In genomic region chr6:139124887-139125672, GRCh38 we compare ENCODE assay signal across 9 cellular contexts. TPM values are rescaled to one million over a fixed set of nuclear protein-coding genes. Genes with fewer than 3 reads are reported as not detected.
DNase-seq lines count a peak whose midpoint lies in the region; ATAC-seq and TF ChIP-seq lines count a peak whose summit lies in the region.
"Had no signal": no experiment of that assay in that cellular context is flagged by ENCODE, and none has a peak within 500 bp of the region (broad histone marks: within the 10 kb centered on the region; RNA-seq: fewer than 3 reads in every experiment).

No MANE protein-coding gene starts in this region.

- H3K4me1 ChIP-seq in BLaER1 (peaks cover 22% of the 10 kb centered on the region), NT2/D1 (ENCODE audit: insufficient read depth, insufficient read length) (no peaks in the 10 kb centered on the region)

- peaks cover 11% of the 10 kb centered on the region for H3K9me3 ChIP-seq in BLaER1
- 0 out of 2 replicates have a peak, but pooled peaks cover 1% of the 10 kb centered on the region for H3K9me3 ChIP-seq in NT2/D1 (ENCODE audit: insufficient read depth, low read length)
- H3K9me3 ChIP-seq: SJSA1 had no signal

- H4K20me1 ChIP-seq in BLaER1: no peaks in the 10 kb centered on the region

- H3K4me3 ChIP-seq in BLaER1 (no peak overlapping the region), NT2/D1 (ENCODE audit: insufficient read length, low read depth) (no peak overlapping the region), fibroblast of villous mesenchyme (ENCODE audit: low read depth, low read length) (no peak overlapping the region), retinal pigment epithelial cell (ENCODE audit: low read length) (no peak overlapping the region)
- H3K4me3 ChIP-seq: SJSA1 had no signal

- DNase-seq in NT2/D1 (ENCODE audit: low read depth, low spot score) (peak; percentile 23), activated T-cell treated with anti-CD3 and anti-CD28 coated beads for 24 hours (ENCODE audit: low read depth) (peak; percentile 77), fibroblast of villous mesenchyme (ENCODE audit: low read depth) (peak; percentile 76), retinal pigment epithelial cell (ENCODE audit: low read depth) (no peak), globus pallidus (ENCODE audit: low spot score) (no peak)

- TF ChIP-seq CTCF in fibroblast of villous mesenchyme (IDR thresholded peaks at IDR 0.05; ENCODE audit: insufficient read depth, low read depth, low read length): peak; percentile 59
- TF ChIP-seq CTCF in retinal pigment epithelial cell (conservative IDR thresholded peaks at IDR 0.05; ENCODE audit: low read depth, low read length): peak; percentile 43

- H3K27me3 ChIP-seq in BLaER1: no peaks in the 10 kb centered on the region
- no peaks in the 10 kb centered on the region for H3K27me3 ChIP-seq in NT2/D1 (ENCODE audit: insufficient read depth, insufficient read length)
- H3K27me3 ChIP-seq: SJSA1 had no signal

- H3K36me3 ChIP-seq in BLaER1 (no peaks in the 10 kb centered on the region), NT2/D1 (ENCODE audit: insufficient read depth, insufficient read length, low read length) (no peaks in the 10 kb centered on the region)
- H3K36me3 ChIP-seq: SJSA1 had no signal

- H3K27ac ChIP-seq in BLaER1: no peak overlapping the region
- H3K27ac ChIP-seq: SJSA1 had no signal

- ATAC-seq in GM19043 (IDR thresholded peaks at IDR 0.05; ENCODE audit: low read depth, unreplicated experiment): peak; percentile 100
- ATAC-seq in HG03139 (IDR thresholded peaks at IDR 0.05; ENCODE audit: unreplicated experiment): peak; percentile 100

- no peak overlapping the region for H3K9ac ChIP-seq in BLaER1
- H3K9ac ChIP-seq in NT2/D1 (ENCODE audit: insufficient read length, low read depth): no peak overlapping the region

- H3K4me2 ChIP-seq in BLaER1: peak overlapping the region; percentile 55

RNA-seq across cellular contexts. Expression of gene HECA, which starts 9.8 kb away (rescaled TPM):
- total RNA-seq in fibroblast of villous mesenchyme: 16.8 and 22.9 TPM in 2 replicates

Comparison
In these comparisons a context has a peak if more than half of its experiments do, and no peak if none do; other contexts are left out.
1. DNase-seq: peak in NT2/D1 (single experiment), activated T-cell treated with anti-CD3 and anti-CD28 coated beads for 24 hours (single experiment) and fibroblast of villous mesenchyme (single experiment); none in retinal pigment epithelial cell (single experiment) and globus pallidus (single experiment).